Comparison of ENCODE assay signal across 8 cellular contexts in the genomic region with DNA sequence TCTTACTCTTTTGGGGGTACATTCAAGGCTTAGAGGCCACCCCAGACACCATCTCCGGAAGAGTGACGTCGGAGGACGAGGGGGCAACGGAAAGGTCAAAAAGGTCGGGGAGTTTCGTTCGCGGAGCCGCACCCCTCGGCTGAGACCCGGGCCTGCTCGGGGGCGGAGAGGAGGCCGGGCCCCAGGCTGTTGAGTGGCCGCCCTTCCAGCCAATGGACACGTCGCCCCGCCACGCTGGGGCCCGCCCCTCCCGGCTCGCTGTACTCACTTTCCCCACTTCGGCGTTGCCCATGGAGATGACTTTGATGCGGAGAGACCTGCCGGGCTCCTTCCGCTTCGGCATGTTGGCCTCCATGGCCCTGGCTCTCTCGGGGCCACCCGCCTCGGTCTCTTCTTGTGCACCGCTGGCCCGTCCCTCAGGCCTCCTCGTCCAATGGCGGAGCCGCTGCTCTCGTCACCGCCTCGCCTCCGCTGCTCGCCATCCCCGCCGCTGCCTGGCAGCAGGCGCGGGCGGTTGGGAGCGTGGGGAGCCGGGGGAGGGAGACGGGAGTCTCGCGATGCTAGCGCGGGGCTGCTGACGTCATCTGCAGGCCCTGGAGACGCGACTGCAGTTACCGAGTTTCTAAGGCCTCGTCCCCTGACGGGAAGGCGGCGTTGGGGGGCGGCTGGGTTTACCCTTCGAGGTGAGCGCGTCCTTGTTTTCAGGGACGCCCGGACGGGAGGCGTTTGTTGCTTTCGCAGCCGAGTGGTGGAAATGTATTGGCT. TPM values are rescaled to one million over a fixed set of nuclear protein-coding genes. Genes with fewer than 3 reads are reported as not detected.
DNase-seq lines count a peak whose midpoint lies in the region; ATAC-seq and TF ChIP-seq lines count a peak whose summit lies in the region.

A gene (minus strand): TSS at position 406 of the 765 bp plus-strand sequence. CDS start 51 bp downstream, at position 355.

- H3K36me3 ChIP-seq in adrenal gland (replicated peaks in 1 of 2) (peaks cover 0 to 5% of the 10 kb centered on the region in 2 donors), heart left ventricle (peaks cover 0 to 9% (median 5%) of the 10 kb centered on the region in 9 donors), transverse colon (peaks cover 0 to 6% (median 2%) of the 10 kb centered on the region in 4 donors)

- in situ Hi-C loops in GM13976 (cut with MboI; ENCODE audit: low sequenced_read_pairs, unreplicated experiment) (no loop called here), transverse colon (cut with MboI; ENCODE audit: low pct_ligation_motif_present in 1 of 4, low pct_unique_long_range_greater_than_20kb in 1 of 4, low sequenced_read_pairs in 3 of 4) (no loop called here)

- H3K27ac ChIP-seq in adrenal gland (peak within 1 kb of the TSS; percentile 95 to 98 (median 97)), heart left ventricle (peak within 1 kb of the TSS; percentile 95 to 99 (median 98)), transverse colon (peak within 1 kb of the TSS; percentile 97 to 99 (median 97))

- peaks cover 8 to 32% of the 10 kb centered on the region in 2 donors for H3K4me1 ChIP-seq in adrenal gland (replicated peaks in 1 of 2)
- peaks cover 0 to 23% (median 13%) of the 10 kb centered on the region in 12 donors for H3K4me1 ChIP-seq in heart left ventricle
- H3K4me1 ChIP-seq in transverse colon: peaks cover 4 to 22% (median 7%) of the 10 kb centered on the region in 4 donors

- 0 to 1% (median 0%) methylated on average over 23 to 72 of the region's 72 CpGs for WGBS in adrenal gland, 4 donors
- WGBS in heart left ventricle, 4 donors: 0 to 1% (median 0%) methylated on average over 46 to 72 of the region's 72 CpGs
- 1% methylated on average over 70 of the region's 72 CpGs; no CpG with 5 or more reads in 1 of the 2 donors for WGBS in transverse colon (ENCODE audit: low coverage in 1 of 2), 2 donors

- DNase-seq in GM13976 (ENCODE audit: low spot score) (peak; percentile 98), NCI-H1436 treated with DMSO at 0.1 percent for 48 hours (lab: John Stamatoyannopoulos, UW) (peak; percentile 75), T follicular helper cell (ENCODE audit: low read depth) (peak; percentile 97), adrenal gland (peak; percentile 98 to 99 (median 98)), heart left ventricle (peak; percentile 98 to 99 (median 99)), pons (ENCODE audit: low spot score) (peak; percentile 98), transverse colon (peak; percentile 98)

- ATAC-seq in HG02852 (IDR thresholded peaks at IDR 0.05; ENCODE audit: unreplicated experiment) (peak; percentile 90), heart left ventricle (peak; percentile 95 to 97 (median 96))

- intact Hi-C loops in adrenal gland (cut with DNase I) (loop anchor here in 1 of 2 donors (10.0 kb wide), 1 partner anchor 223 kb away; no protein-coding TSS in a partner anchor), heart left ventricle (cut with DNase I) (loop anchor here in 5 of 10 donors (2.0 to 10.0 kb wide), 6 partner anchors 69 to 226 kb away; a partner anchor contains a TSS), transverse colon (cut with DNase I; ENCODE audit: low total_unique reads) (no loop called here)

- peak; percentile 44 for TF ChIP-seq EP300 in transverse colon (IDR thresholded peaks at IDR 0.05; ENCODE audit: low read depth)

- peak within 1 kb of the TSS; percentile 36 to 94 (median 70) for H3K4me3 ChIP-seq in adrenal gland
- peak within 1 kb of the TSS; percentile 70 to 94 (median 82) for H3K4me3 ChIP-seq in heart left ventricle
- peak within 1 kb of the TSS; percentile 65 to 82 (median 76) for H3K4me3 ChIP-seq in transverse colon

- TF ChIP-seq POLR2A in adrenal gland (IDR thresholded peaks at IDR 0.05): peak; percentile 94 to 96
- TF ChIP-seq POLR2A in heart left ventricle (IDR thresholded peaks at IDR 0.05): peak; percentile 53 to 95
- peak; percentile 96 for TF ChIP-seq POLR2A in transverse colon (IDR thresholded peaks at IDR 0.05)

- no peaks in the 10 kb centered on the region for H3K27me3 ChIP-seq in adrenal gland
- H3K27me3 ChIP-seq in heart left ventricle: no peaks in the 10 kb centered on the region
- no peaks in the 10 kb centered on the region for H3K27me3 ChIP-seq in transverse colon

- no peaks in the 10 kb centered on the region for H3K9me3 ChIP-seq in adrenal gland (replicated peaks in 1 of 3)
- no peaks in the 10 kb centered on the region for H3K9me3 ChIP-seq in heart left ventricle
- H3K9me3 ChIP-seq in transverse colon: no peaks in the 10 kb centered on the region

- TF ChIP-seq CTCF in GM13976 (IDR thresholded peaks at IDR 0.05; ENCODE audit: borderline replicate concordance, control extremely low read depth, extremely low read depth, insufficient read depth, missing control alignments): no peak
- no peak for TF ChIP-seq CTCF in adrenal gland (IDR thresholded peaks at IDR 0.05)
- no peak for TF ChIP-seq CTCF in heart left ventricle (IDR thresholded peaks at IDR 0.05)
- TF ChIP-seq CTCF in transverse colon (IDR thresholded peaks at IDR 0.05): peak in 2 of 5 experiments; percentile 34 to 50

RNA-seq across cellular contexts. Expression of the gene that starts here (rescaled TPM):
- total RNA-seq in adrenal gland (10 to 100 TPM in 1 of 8 donors, 1 to 10 TPM in 7; 2.1 to 10.1 (median 7.0) TPM), heart left ventricle (10 to 100 TPM in 2 of 9 donors, 1 to 10 TPM in 7; 5.1 to 13.6 (median 9.1) TPM), transverse colon (1 to 10 TPM; 4.0 to 7.6 (median 5.7) TPM)
- polyA plus RNA-seq in adrenal gland (1 to 10 TPM; 1.9 to 6.6 (median 3.2) TPM), heart left ventricle (1 to 10 TPM; 4.3 to 5.0 TPM)

Comparison
In these comparisons a context has a peak if more than half of its experiments do, and no peak if none do; other contexts are left out.
1. Peak in every context shown above with its lines: DNase-seq, ATAC-seq, H3K4me3 ChIP-seq and H3K27ac ChIP-seq.